Comparison of ENCODE assay signal across 8 cellular contexts in genomic region chr20:59042151-59042795, GRCh38. TPM values are rescaled to one million over a fixed set of nuclear protein-coding genes. Genes with fewer than 3 reads are reported as not detected.
DNase-seq lines count a peak whose midpoint lies in the region; ATAC-seq and TF ChIP-seq lines count a peak whose summit lies in the region.

PRELID3B (minus strand) TSS chr20:59042786; CDS start chr20:59042730, 56 bp downstream.

- no peaks in the 10 kb centered on the region for H3K27me3 ChIP-seq in muscle layer of duodenum (ENCODE audit: low read depth, low read length)

- H3K4me3 ChIP-seq in epithelial cell of proximal tubule (ENCODE audit: low read depth, low read length) (peak within 1 kb of the TSS; percentile 78), muscle layer of duodenum (ENCODE audit: low read depth in 1 of 2, low read length in 2 of 2) (peak within 1 kb of the TSS; percentile 80 to 81)

- in situ Hi-C loops in Caki2 (cut with HindIII; ENCODE audit: low pct_unique_long_range_greater_than_20kb, low sequenced_read_pairs), result no loop called here

- ATAC-seq in GM19043 (IDR thresholded peaks at IDR 0.05; ENCODE audit: low read depth, unreplicated experiment), result peak; percentile 28
- ATAC-seq in HG03175 (IDR thresholded peaks at IDR 0.05; ENCODE audit: unreplicated experiment), result peak; percentile 40

- H3K36me3 ChIP-seq in muscle layer of duodenum (ENCODE audit: control insufficient read depth in 1 of 2, insufficient read depth in 2 of 2, low read length in 2 of 2), result peaks cover 8 to 11% of the 10 kb centered on the region in 2 donors

- TF ChIP-seq CTCF in epithelial cell of proximal tubule (conservative IDR thresholded peaks at IDR 0.05; ENCODE audit: low read depth, low read length), result no peak

- H3K4me1 ChIP-seq in muscle layer of duodenum (ENCODE audit: control insufficient read depth in 1 of 2, insufficient read depth in 2 of 2, low read length in 2 of 2), result peaks cover 6 to 28% of the 10 kb centered on the region in 2 donors

- peak within 1 kb of the TSS; percentile 77 for H3K27ac ChIP-seq in muscle layer of duodenum (ENCODE audit: low read length)

- DNase-seq in Caki2 (ENCODE audit: low read depth), result no peak
- peak; percentile 5 for DNase-seq in T follicular helper cell (ENCODE audit: low read depth)
- no peak for DNase-seq in epithelial cell of proximal tubule (ENCODE audit: low read depth)
- no peak for DNase-seq in DMS79 (lab: John Stamatoyannopoulos, UW)
- DNase-seq in stimulated activated CD4-positive, alpha-beta T cell treated with anti-CD3 and anti-CD28 coated beads, Interleukin-12 subunit alpha, Interleukin-12 subunit beta, amount 100 ng/mL, for 4 hours, result no peak

- H3K9me3 ChIP-seq in muscle layer of duodenum (ENCODE audit: control insufficient read depth in 1 of 2, low read length in 2 of 2), result no peaks in the 10 kb centered on the region

RNA-seq across cellular contexts. Expression of gene PRELID3B, which starts in this region (rescaled TPM):
- 110 and 128 TPM in 2 replicates for total RNA-seq in Caki2 (2014; rRNA removed; shearing (Covaris generic); ENCODE audit: low replicate concordance)
- 75.7 and 76.3 TPM in 2 replicates for total RNA-seq in epithelial cell of proximal tubule
